Comparison of ENCODE assay signal across 11 cellular contexts in genomic region chrX:43589735-43590515, GRCh38.
DNase-seq lines count a peak whose midpoint lies in the region; ATAC-seq, FAIRE-seq and TF ChIP-seq lines count a peak whose summit lies in the region.
"Had no signal": no experiment of that assay in that cellular context is flagged by ENCODE, and none has a peak within 500 bp of the region (broad histone marks: within the 10 kb centered on the region; RNA-seq: fewer than 3 reads in every experiment).

No MANE protein-coding gene starts in this region.

- TF ChIP-seq CTCF in LNCaP clone FGC (IDR thresholded peaks at IDR 0.05; ENCODE audit: control insufficient read depth, extremely low read depth, insufficient read depth), result no peak
- no peak for TF ChIP-seq CTCF in choroid plexus epithelial cell (conservative IDR thresholded peaks at IDR 0.05; ENCODE audit: low read depth, low read length)
- TF ChIP-seq CTCF in kidney (IDR thresholded peaks at IDR 0.05; ENCODE audit: borderline replicate concordance, extremely low read depth, insufficient read depth), result no peak

- H3K4me1 ChIP-seq in kidney (ENCODE audit: control insufficient read depth in 1 of 2, insufficient read depth in 1 of 2, low read depth in 1 of 2, low read length in 2 of 2) (peaks cover 2 to 7% of the 10 kb centered on the region in 2 donors), skeletal muscle satellite cell (ENCODE audit: control insufficient read depth, insufficient read depth, low read length) (peaks cover 11% of the 10 kb centered on the region)

- intact Hi-C loops in kidney (cut with DNase I) (no loop called here), head of caudate nucleus (cut with DNase I) (no loop called here)

- H3K9me3 ChIP-seq in kidney (ENCODE audit: control insufficient read depth in 1 of 2, low read length in 2 of 2) (no peaks in the 10 kb centered on the region), skeletal muscle satellite cell (replicated peaks; ENCODE audit: low read length) (no peaks in the 10 kb centered on the region)

- H3K4me2 ChIP-seq in skeletal muscle satellite cell (ENCODE audit: low read length), result peak overlapping the region; percentile 74
- H3K4me2 ChIP-seq: KMS-11 had no signal

- ATAC-seq in HG03571 (IDR thresholded peaks at IDR 0.05; ENCODE audit: unreplicated experiment), result no peak
- ATAC-seq in GM18861 (IDR thresholded peaks at IDR 0.05; ENCODE audit: unreplicated experiment), result no peak

- H3K27ac ChIP-seq in kidney (ENCODE audit: low read depth in 2 of 2, low read length in 2 of 2), result peak overlapping the region; percentile 23 to 67
- H3K27ac ChIP-seq: KMS-11 had no signal

- H3K9ac ChIP-seq in kidney (ENCODE audit: low read length in 2 of 2) (peak overlapping the region in 1 of 2 donors; percentile 12), skeletal muscle satellite cell (ENCODE audit: low read depth, low read length) (peak overlapping the region; percentile 58)
- H3K9ac ChIP-seq: KMS-11 had no signal

- H3K36me3 ChIP-seq in kidney (ENCODE audit: control insufficient read depth in 1 of 2, insufficient read depth in 2 of 2, low read length in 2 of 2) (no peaks in the 10 kb centered on the region), skeletal muscle satellite cell (ENCODE audit: insufficient read depth, low read length) (no peaks in the 10 kb centered on the region)

- FAIRE-seq in kidney (lab: Jason Lieb, UNC), result peak; percentile 94

- H3K4me3 ChIP-seq in LNCaP clone FGC (ENCODE audit: low read depth, low read length) (no peak overlapping the region), choroid plexus epithelial cell (ENCODE audit: low read depth, low read length) (no peak overlapping the region), kidney (ENCODE audit: low read length in 2 of 2) (peak overlapping the region in 1 of 2 donors; percentile 29), skeletal muscle satellite cell (ENCODE audit: low read length) (no peak overlapping the region)

- peak; percentile 59 for DNase-seq in LNCaP clone FGC (ENCODE audit: low read depth)
- peak; percentile 79 for DNase-seq in choroid plexus epithelial cell (ENCODE audit: low read depth)
- DNase-seq in kidney, result no peak
- DNase-seq in head of caudate nucleus, result no peak
- DNase-seq in AG08396 (ENCODE audit: low spot score), result no peak
- DNase-seq: activated CD4-positive, alpha-beta T cell treated with anti-CD3 and anti-CD28 coated beads, Interleukin-2, amount 50 U/mL, for 1 hour; activated effector memory CD4-positive, alpha-beta T cell treated with anti-CD3 and anti-CD28 coated beads, Interleukin-2, amount 50 U/mL, for 16 hours had no signal

- no peaks in the 10 kb centered on the region for H3K27me3 ChIP-seq in skeletal muscle satellite cell (ENCODE audit: control insufficient read depth, insufficient read depth, low read length)

Comparison
In these comparisons a context has a peak if more than half of its experiments do, and no peak if none do; other contexts are left out.
1. DNase-seq: peak in LNCaP clone FGC (single experiment) and choroid plexus epithelial cell (single experiment); none in kidney (single experiment), head of caudate nucleus (0 of 42) and AG08396 (single experiment).